ENCODE assay signal across 16 cellular contexts in genomic region chr6:118212451-118213173, GRCh38.
DNase-seq lines count a peak whose midpoint lies in the region; ATAC-seq and TF ChIP-seq lines count a peak whose summit lies in the region.
"Had no signal": no experiment of that assay in that cellular context is flagged by ENCODE, and none has a peak within 500 bp of the region (broad histone marks: within the 10 kb centered on the region; RNA-seq: fewer than 3 reads in every experiment).

No MANE protein-coding gene starts in this region.

- H3K4me3 Mint-ChIP-seq in progenitor cell of endocrine pancreas (ENCODE audit: low read depth): no peak overlapping the region
- H3K4me3 Mint-ChIP-seq: B cell; CD4-positive, CD25-positive, alpha-beta regulatory T cell; CD8-positive, alpha-beta T cell had no signal

- no peaks in the 10 kb centered on the region for H3K27me3 Mint-ChIP-seq in progenitor cell of endocrine pancreas
- H3K27me3 Mint-ChIP-seq: B cell had no signal

- H3K27ac ChIP-seq in A673 (ENCODE audit: low read depth, low read length, poor library complexity, severe bottlenecking) (peak overlapping the region; percentile 57), HEK293 (ENCODE audit: extremely low read depth, low read depth, low read length) (no peak overlapping the region), SK-N-MC (peak overlapping the region; percentile 95), right lobe of liver (no peak overlapping the region)
- H3K27ac ChIP-seq: BLaER1, C4-2B had no signal

- no peaks in the 10 kb centered on the region for H3K36me3 ChIP-seq in A673 (ENCODE audit: insufficient read depth, low read length, poor library complexity, severe bottlenecking)
- H3K36me3 ChIP-seq in HEK293 (ENCODE audit: control insufficient read depth in 2 of 2, insufficient read depth in 1 of 2, low read length in 2 of 2): no peaks in the 10 kb centered on the region
- no peaks in the 10 kb centered on the region for H3K36me3 ChIP-seq in SK-N-MC (ENCODE audit: insufficient read depth, low read length)
- no peaks in the 10 kb centered on the region for H3K36me3 ChIP-seq in right lobe of liver
- H3K36me3 ChIP-seq: BLaER1 had no signal

- no peaks in the 10 kb centered on the region for H3K9me3 Mint-ChIP-seq in progenitor cell of endocrine pancreas (ENCODE audit: low read depth)
- H3K9me3 Mint-ChIP-seq: CD8-positive, alpha-beta T cell had no signal

- intact Hi-C loops in A673 (cut with micrococcal nuclease; ENCODE audit: unreplicated experiment): loop anchor here (5.0 kb wide), 2 partner anchors 35 to 370 kb away; no protein-coding TSS in a partner anchor
- intact Hi-C loops in right lobe of liver (cut with DNase I): no loop called here

- H3K4me3 ChIP-seq in A673 (ENCODE audit: low read depth, low read length, poor library complexity, severe bottlenecking) (no peak overlapping the region), HEK293 (ENCODE audit: low read depth, low read length) (no peak overlapping the region), SK-N-MC (0 out of 2 replicates have a peak overlapping the region, but pooled peaks have one; percentile 10), right lobe of liver (no peak overlapping the region)
- H3K4me3 ChIP-seq: BLaER1 had no signal

- no peaks in the 10 kb centered on the region for H3K36me3 Mint-ChIP-seq in progenitor cell of endocrine pancreas (ENCODE audit: insufficient read depth)
- H3K36me3 Mint-ChIP-seq: CD4-positive, CD25-positive, alpha-beta regulatory T cell; CD8-positive, alpha-beta T cell had no signal

- no peak for ATAC-seq in right lobe of liver
- ATAC-seq: CD8-positive, alpha-beta T cell had no signal

- no TSS peak for BruUV-seq in A673 (replicated peaks; lab: Mats Ljungman, UMichigan)

- H3K27me3 ChIP-seq in A673 (replicated peaks; ENCODE audit: insufficient read depth, low read depth, low read length, poor library complexity) (no peaks in the 10 kb centered on the region), right lobe of liver (no peaks in the 10 kb centered on the region)
- H3K27me3 ChIP-seq: BLaER1 had no signal

- POLR2A ChIA-PET in A673 (lab: Charles Lee; ENCODE audit: low non-redundant PET) (interaction anchor here (0.6 kb wide), 1 partner anchor 72 kb away, joined by 5 read pairs; no protein-coding TSS in a partner anchor), HEK293 (lab: Yijun Ruan, JAX) (no interaction called here)

- peak overlapping the region; percentile 36 for H3K27ac Mint-ChIP-seq in progenitor cell of endocrine pancreas
- H3K27ac Mint-ChIP-seq: B cell; CD8-positive, alpha-beta T cell had no signal

- DNase-seq in A673 (ENCODE audit: low spot score) (peak; percentile 63), SK-N-MC (ENCODE audit: low read depth, low spot score) (peak; percentile 74), progenitor cell of endocrine pancreas (ENCODE audit: low spot score, unreplicated experiment) (no peak), right lobe of liver (no peak), iPS-NIHi7 (ENCODE audit: extremely low spot score) (no peak)
- DNase-seq: Caco-2; CD4-positive, CD25-positive, alpha-beta regulatory T cell; CD8-positive, alpha-beta T cell; DMS153; GF-D8; GOT3; HCEC 1CT had no signal

- CTCF ChIA-PET in A673 (lab: Charles Lee) (interaction anchor here (0.9 kb wide), 1 partner anchor 372 kb away, joined by 3 read pairs; no protein-coding TSS in a partner anchor), HEK293 (lab: Yijun Ruan, JAX) (interaction anchor here (0.6 kb wide), 1 partner anchor 34 kb away, joined by 3 read pairs; no protein-coding TSS in a partner anchor)

- H3K9me3 ChIP-seq in A673 (ENCODE audit: low read depth, low read length, poor library complexity, severe bottlenecking): no peaks in the 10 kb centered on the region
- no peaks in the 10 kb centered on the region for H3K9me3 ChIP-seq in HEK293 (ENCODE audit: control insufficient read depth, insufficient read depth, low read depth, low read length)
- no peaks in the 10 kb centered on the region for H3K9me3 ChIP-seq in SK-N-MC (ENCODE audit: low read depth, low read length)
- H3K9me3 ChIP-seq in right lobe of liver: no peaks in the 10 kb centered on the region
- H3K9me3 ChIP-seq: BLaER1, Caco-2 had no signal

- TF ChIP-seq CTCF in A673 (conservative IDR thresholded peaks at IDR 0.05; ENCODE audit: low read depth, low read length) (no peak), HEK293 (tag by site-specific recombination; IDR thresholded peaks at IDR 0.05) (no peak), progenitor cell of endocrine pancreas (IDR thresholded peaks at IDR 0.05; ENCODE audit: unreplicated experiment) (no peak), right lobe of liver (IDR thresholded peaks at IDR 0.05) (no peak)

- no peak overlapping the region for H3K9ac ChIP-seq in SK-N-MC (ENCODE audit: insufficient read length)
- H3K9ac ChIP-seq: BLaER1 had no signal

- H3K4me1 Mint-ChIP-seq in progenitor cell of endocrine pancreas (ENCODE audit: low read depth): peaks cover 5% of the 10 kb centered on the region
- H3K4me1 Mint-ChIP-seq: B cell; CD4-positive, CD25-positive, alpha-beta regulatory T cell had no signal

- no peak for TF ChIP-seq POLR2A in right lobe of liver (IDR thresholded peaks at IDR 0.05)

- peaks cover 21% of the 10 kb centered on the region for H3K4me1 ChIP-seq in A673 (ENCODE audit: insufficient read depth, low read length, poor library complexity, severe bottlenecking)
- H3K4me1 ChIP-seq in HEK293 (ENCODE audit: control insufficient read depth, insufficient read depth, low read length): no peaks in the 10 kb centered on the region
- H3K4me1 ChIP-seq in right lobe of liver: no peaks in the 10 kb centered on the region
- H3K4me1 ChIP-seq: BLaER1, Caco-2 had no signal

- WGBS in right lobe of liver (ENCODE audit: insufficient coverage, low coverage, low lambda C conversion rate, missing lambda C conversion rate): 78% methylated on average over 3 of the region's 4 CpGs

TF ChIP-seq in HEK293, 187 proteins besides CTCF, POLR2A, EP300 and RAD21:
- TF ChIP-seq ZNF529 (tag by site-specific recombination; IDR thresholded peaks at IDR 0.05; ENCODE audit: insufficient replicate concordance) (no peak), ZNF366 (tag by site-specific recombination; conservative IDR thresholded peaks at IDR 0.05) (peak; percentile 59; the same call in 1 of the 2 replicates), ZNF677 (tag by site-specific recombination; IDR thresholded peaks at IDR 0.05) (no peak), TSHZ1 (tag by site-specific recombination; IDR thresholded peaks at IDR 0.05; ENCODE audit: borderline replicate concordance) (no peak), ZNF292 (tag by site-specific recombination; IDR thresholded peaks at IDR 0.05; ENCODE audit: borderline replicate concordance, low read depth) (no peak)

Comparison
In these comparisons a context has a peak if more than half of its experiments do, and no peak if none do; other contexts are left out.
1. DNase-seq: peak in A673 (single experiment) and SK-N-MC (single experiment); none in progenitor cell of endocrine pancreas (single experiment), right lobe of liver (0 of 3) and iPS-NIHi7 (single experiment).
2. H3K27ac ChIP-seq: peak in A673 (single experiment) and SK-N-MC (single experiment); none in HEK293 (single experiment) and right lobe of liver (0 of 3).